In the genomic region with DNA sequence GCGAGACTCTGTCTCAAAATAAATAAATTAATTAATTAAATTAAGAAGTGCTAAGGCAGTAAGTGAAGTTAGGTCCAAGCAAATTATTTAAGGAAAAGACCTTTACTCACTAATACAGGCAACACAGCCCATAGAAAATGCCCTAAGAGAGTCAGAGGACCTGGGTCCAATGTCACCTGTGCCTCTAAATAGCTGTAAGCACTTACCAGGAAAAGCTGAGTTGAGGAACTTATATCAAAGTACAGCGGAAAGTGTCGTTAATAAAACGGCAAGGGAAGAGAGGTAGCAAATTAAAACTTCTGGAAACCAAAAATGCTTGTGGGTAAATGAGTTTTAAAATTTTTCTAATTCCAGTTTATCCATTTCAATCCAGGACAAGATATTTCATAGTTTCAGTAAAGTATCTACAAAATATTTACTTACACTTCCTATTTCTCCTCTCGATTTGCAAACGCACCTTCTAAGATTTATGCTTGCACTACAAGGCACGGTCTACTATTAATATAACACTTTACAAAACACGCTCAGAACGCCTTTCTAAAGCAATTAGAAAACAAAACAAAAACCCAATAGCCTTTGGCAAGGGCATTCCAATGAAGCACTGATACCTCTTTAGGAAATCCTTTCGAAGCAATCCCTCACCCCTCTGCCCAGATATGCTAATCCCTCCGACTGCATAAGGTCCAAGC, we compare ENCODE assay signal across 8 cellular contexts. TPM values are rescaled to one million over a fixed set of nuclear protein-coding genes. Genes with fewer than 3 reads are reported as not detected.
A peak's percentile ranks its signal among the peaks of the same experiment; 100 is the strongest.
DNase-seq lines count a peak whose midpoint lies in the region; ATAC-seq, FAIRE-seq and TF ChIP-seq lines count a peak whose summit lies in the region.

No MANE protein-coding gene starts in this region.

- H3K36me3 ChIP-seq in keratinocyte (ENCODE audit: control insufficient read depth in 2 of 2, extremely low read depth in 1 of 2, insufficient read depth in 2 of 2, low read length in 2 of 2): peaks cover 0 to 3% of the 10 kb centered on the region in 2 experiments

- no peak for ATAC-seq in activated naive CD8-positive, alpha-beta T cell treated with anti-CD3 and anti-CD28 coated beads, Interleukin-2, amount 10 ng/mL, durations not matched to agents 7 days and 5 days (ENCODE audit: low read depth)

- H3K9ac ChIP-seq in keratinocyte (ENCODE audit: control insufficient read depth, extremely low read depth, insufficient read depth, low read length): peak overlapping the region; percentile 93

- H3K4me2 ChIP-seq in keratinocyte (ENCODE audit: control insufficient read depth, extremely low read depth, insufficient read depth, low read depth, low read length): peak overlapping the region; percentile 85

- peak overlapping the region; percentile 89 for H3K27ac Mint-ChIP-seq in activated naive CD8-positive, alpha-beta T cell treated with anti-CD3 and anti-CD28 coated beads, Interleukin-2, amount 10 ng/mL, durations not matched to agents 7 days and 5 days

- no peaks in the 10 kb centered on the region for H3K27me3 Mint-ChIP-seq in activated naive CD8-positive, alpha-beta T cell treated with anti-CD3 and anti-CD28 coated beads, Interleukin-2, amount 10 ng/mL, durations not matched to agents 7 days and 5 days

- peak overlapping the region; percentile 72 for H3K27ac ChIP-seq in keratinocyte (ENCODE audit: control insufficient read depth, insufficient read depth, low read length)
- peak overlapping the region; percentile 84 for H3K27ac ChIP-seq in substantia nigra (ENCODE audit: low read depth, low read length, poor library complexity, severe bottlenecking)

- TF ChIP-seq CTCF in AG10803 (conservative IDR thresholded peaks at IDR 0.05; ENCODE audit: low read length): no peak
- no peak for TF ChIP-seq CTCF in HFF-Myc (IDR thresholded peaks at IDR 0.05; ENCODE audit: low read depth, low read length, missing control alignments)
- TF ChIP-seq CTCF in keratinocyte (optimal IDR thresholded peaks at IDR 0.05 in 1 of 3, IDR thresholded peaks at IDR 0.05 in 1 of 3, conservative IDR thresholded peaks at IDR 0.05 in 1 of 3; ENCODE audit: extremely low read depth in 1 of 3, insufficient read depth in 2 of 3, low read length in 3 of 3): no peak

- peak overlapping the region; percentile 96 for H3K4me3 Mint-ChIP-seq in activated naive CD8-positive, alpha-beta T cell treated with anti-CD3 and anti-CD28 coated beads, Interleukin-2, amount 10 ng/mL, durations not matched to agents 7 days and 5 days

- H3K36me3 Mint-ChIP-seq in activated naive CD8-positive, alpha-beta T cell treated with anti-CD3 and anti-CD28 coated beads, Interleukin-2, amount 10 ng/mL, durations not matched to agents 7 days and 5 days: peaks cover 3% of the 10 kb centered on the region

- DNase-seq in AG10803 (ENCODE audit: low read depth) (no peak), HFF-Myc (ENCODE audit: extremely low read depth, low read depth) (no peak), keratinocyte (ENCODE audit: low read depth, low spot score) (no peak), substantia nigra (lab: John Stamatoyannopoulos, UW) (no peak), GF-D8 (lab: John Stamatoyannopoulos, UW) (no peak), NCI-H2227 (lab: John Stamatoyannopoulos, UW; ENCODE audit: unreplicated experiment) (no peak), NCI-H1105 treated with DMSO at 0.1 percent for 48 hours (lab: John Stamatoyannopoulos, UW) (no peak)
- DNase-seq in activated naive CD8-positive, alpha-beta T cell treated with anti-CD3 and anti-CD28 coated beads, Interleukin-2, amount 10 ng/mL, durations not matched to agents 7 days and 5 days: no peak

- peaks cover 43% of the 10 kb centered on the region for H3K4me1 ChIP-seq in keratinocyte (ENCODE audit: control insufficient read depth, extremely low read depth, insufficient read depth, low read length)

- no peaks in the 10 kb centered on the region for H3K9me1 ChIP-seq in keratinocyte (ENCODE audit: control insufficient read depth, extremely low read depth, insufficient read depth, low read length)

- no peaks in the 10 kb centered on the region for H3K9me3 Mint-ChIP-seq in activated naive CD8-positive, alpha-beta T cell treated with anti-CD3 and anti-CD28 coated beads, Interleukin-2, amount 10 ng/mL, durations not matched to agents 7 days and 5 days

- no peak for FAIRE-seq in keratinocyte (lab: Jason Lieb, UNC)

- POLR2A ChIA-PET in activated naive CD8-positive, alpha-beta T cell treated with anti-CD3 and anti-CD28 coated beads, Interleukin-2, amount 10 ng/mL, durations not matched to agents 7 days and 5 days (lab: Charles Lee): interaction anchor here (1.1 to 1.5 kb wide), 3 partner anchors 13 to 254 kb away, joined by 3 to 8 read pairs (median 3); no protein-coding TSS in a partner anchor

- peak overlapping the region; percentile 82 for H3K4me3 ChIP-seq in AG10803 (ENCODE audit: low read length)
- H3K4me3 ChIP-seq in HFF-Myc (replicated peaks; ENCODE audit: low read depth, low read length): peak overlapping the region; percentile 57
- H3K4me3 ChIP-seq in keratinocyte (ENCODE audit: control insufficient read depth in 2 of 3, extremely low read depth in 1 of 3, insufficient read depth in 2 of 3, low read depth in 1 of 3, low read length in 3 of 3): peak overlapping the region; percentile 68 to 75 (median 71)

- peak overlapping the region; percentile 17 for H2AFZ ChIP-seq in keratinocyte (ENCODE audit: control insufficient read depth, low read length)

- dilution Hi-C loops in keratinocyte (cut with MboI; ENCODE audit: extremely low pct_ligation_motif_present, low sequenced_read_pairs): no loop called here

- H4K20me1 ChIP-seq in keratinocyte (ENCODE audit: control insufficient read depth, extremely low read depth, insufficient read depth, low read length): no peaks in the 10 kb centered on the region

- peaks cover 40% of the 10 kb centered on the region for H3K79me2 ChIP-seq in keratinocyte (ENCODE audit: control insufficient read depth, insufficient read depth, low read length)

- H3K9me3 ChIP-seq in keratinocyte (ENCODE audit: control insufficient read depth, low read depth, low read length): no peaks in the 10 kb centered on the region

- H3K27me3 ChIP-seq in keratinocyte (ENCODE audit: control insufficient read depth, extremely low read depth, insufficient read depth, low read length): no peaks in the 10 kb centered on the region

- peaks cover 31% of the 10 kb centered on the region for H3K4me1 Mint-ChIP-seq in activated naive CD8-positive, alpha-beta T cell treated with anti-CD3 and anti-CD28 coated beads, Interleukin-2, amount 10 ng/mL, durations not matched to agents 7 days and 5 days

RNA-seq across cellular contexts. Expression of a gene that starts 1.0 kb away (rescaled TPM):
- 10 to 100 TPM; 41.7 to 45.8 TPM for total RNA-seq in activated naive CD8-positive, alpha-beta T cell treated with anti-CD3 and anti-CD28 coated beads, Interleukin-2, amount 10 ng/mL, durations not matched to agents 7 days and 5 days
- polyA plus RNA-seq in keratinocyte: 12.8 to 36.5 TPM (median 24.6 TPM) in 3 replicates
- polyA plus RNA-seq in keratinocyte (2011; ENCODE audit: low read depth): 15.9 TPM
- 13.7 and 25.0 TPM in 2 replicates for polyA plus RNA-seq in keratinocyte (2011; cell fraction: cytosol; rRNA removed)
- 41.5 and 52.4 TPM in 2 replicates for polyA plus RNA-seq in keratinocyte (2011; cell fraction: nucleus; rRNA removed)
- polyA plus RNA-seq in keratinocyte (2012; ENCODE audit: low replicate concordance): 17.3 and 19.1 TPM in 2 replicates
- polyA minus RNA-seq in keratinocyte: 11.9 to 23.6 TPM (median 16.1 TPM) in 3 replicates
- 11.1 TPM for polyA minus RNA-seq in keratinocyte (2011; cell fraction: cytosol; rRNA and poly(A)+ RNA removed)
- polyA minus RNA-seq in keratinocyte (2011; cell fraction: nucleus; rRNA and poly(A)+ RNA removed): 17.2 and 34.1 TPM in 2 replicates

RNA-seq across cellular contexts. Expression of a gene that starts 5.8 kb away (rescaled TPM):
- total RNA-seq in activated naive CD8-positive, alpha-beta T cell treated with anti-CD3 and anti-CD28 coated beads, Interleukin-2, amount 10 ng/mL, durations not matched to agents 7 days and 5 days: 10 to 100 TPM; 59.2 to 61.7 TPM
- 14.5 to 29.7 TPM (median 18.9 TPM) in 3 replicates for polyA plus RNA-seq in keratinocyte
- polyA plus RNA-seq in keratinocyte (2011; ENCODE audit: low read depth): 32.4 TPM
- polyA plus RNA-seq in keratinocyte (2011; cell fraction: cytosol; rRNA removed): 15.2 and 28.2 TPM in 2 replicates
- polyA plus RNA-seq in keratinocyte (2011; cell fraction: nucleus; rRNA removed): 26.0 and 31.1 TPM in 2 replicates
- polyA plus RNA-seq in keratinocyte (2012; ENCODE audit: low replicate concordance): 14.9 and 25.2 TPM in 2 replicates
- polyA minus RNA-seq in keratinocyte: 4.0 to 29.3 TPM (median 9.3 TPM) in 3 replicates
- 17.6 TPM for polyA minus RNA-seq in keratinocyte (2011; cell fraction: cytosol; rRNA and poly(A)+ RNA removed)
- 10.7 and 23.5 TPM in 2 replicates for polyA minus RNA-seq in keratinocyte (2011; cell fraction: nucleus; rRNA and poly(A)+ RNA removed)

RNA-seq across cellular contexts. Expression of a gene that starts 43.5 kb away (rescaled TPM):
- total RNA-seq in activated naive CD8-positive, alpha-beta T cell treated with anti-CD3 and anti-CD28 coated beads, Interleukin-2, amount 10 ng/mL, durations not matched to agents 7 days and 5 days: under 1 TPM; 0.47 to 0.54 TPM
- 9.2 to 15.4 TPM (median 9.7 TPM) in 3 replicates for polyA plus RNA-seq in keratinocyte
- 8.0 TPM for polyA plus RNA-seq in keratinocyte (2011; ENCODE audit: low read depth)
- polyA plus RNA-seq in keratinocyte (2011; cell fraction: cytosol; rRNA removed): 5.2 and 5.3 TPM in 2 replicates
- polyA plus RNA-seq in keratinocyte (2011; cell fraction: nucleus; rRNA removed): 21.1 and 25.2 TPM in 2 replicates
- polyA plus RNA-seq in keratinocyte (2012; ENCODE audit: low replicate concordance): 6.5 and 11.4 TPM in 2 replicates
- polyA minus RNA-seq in keratinocyte: 9.6 to 25.4 TPM (median 19.5 TPM) in 3 replicates
- 10.7 TPM for polyA minus RNA-seq in keratinocyte (2011; cell fraction: cytosol; rRNA and poly(A)+ RNA removed)
- polyA minus RNA-seq in keratinocyte (2011; cell fraction: nucleus; rRNA and poly(A)+ RNA removed): 20.2 and 27.3 TPM in 2 replicates
